1 cellular context compared by ENCODE assay signal in genomic region chr2:183019718-183020442, GRCh38.
TF ChIP-seq lines count a peak whose summit lies in the region.

No MANE protein-coding gene starts in this region.

TF ChIP-seq in HepG2, 621 proteins besides CTCF, POLR2A, EP300 and RAD21:
- TF ChIP-seq BRF2 (CRISPR knock-in tag; IDR thresholded peaks at IDR 0.05) (0 out of 2 replicates have a peak, but pooled peaks have one; percentile 42), NFE2L1 (CRISPR knock-in tag; IDR thresholded peaks at IDR 0.05; ENCODE audit: borderline replicate concordance) (no peak), HHEX (CRISPR knock-in tag; IDR thresholded peaks at IDR 0.05) (no peak), KDM5A (IDR thresholded peaks at IDR 0.05; ENCODE audit: borderline replicate concordance, low read length) (no peak), PAX8 (CRISPR knock-in tag; IDR thresholded peaks at IDR 0.05; ENCODE audit: borderline replicate concordance) (no peak), ZNF121 (CRISPR knock-in tag; IDR thresholded peaks at IDR 0.05) (peak; percentile 53; the same call in 1 of the 2 replicates)
